Comparison of ENCODE assay signal across 19 cellular contexts in genomic region chr6:132887204-132887603, GRCh38.
DNase-seq lines count a peak whose midpoint lies in the region; ATAC-seq and TF ChIP-seq lines count a peak whose summit lies in the region.
"Had no signal": no experiment of that assay in that cellular context is flagged by ENCODE, and none has a peak within 500 bp of the region (broad histone marks: within the 10 kb centered on the region; RNA-seq: fewer than 3 reads in every experiment).

No MANE protein-coding gene starts in this region.

- CTCF ChIA-PET in RWPE1 (lab: Yijun Ruan, JAX) = interaction anchor here (0.7 kb wide), 1 partner anchor 64 kb away, joined by 6 read pairs; no protein-coding TSS in a partner anchor

- H3K4me3 Mint-ChIP-seq in activated T-cell treated with anti-CD3 and anti-CD28 coated beads, Interleukin-2, amount 50 U/mL, for 72 hours = no peak overlapping the region
- H3K4me3 Mint-ChIP-seq in HFFc6 = no peak overlapping the region
- H3K4me3 Mint-ChIP-seq: H9 had no signal

- H3K27ac Mint-ChIP-seq in activated T-cell treated with anti-CD3 and anti-CD28 coated beads, Interleukin-2, amount 50 U/mL, for 72 hours = no peak overlapping the region
- H3K27ac Mint-ChIP-seq in HFFc6 = no peak overlapping the region
- H3K27ac Mint-ChIP-seq: H9 had no signal

- intact Hi-C loops in ovary (cut with DNase I) = no loop called here

- H3K27ac ChIP-seq in RWPE1 (no peak overlapping the region), ovary (no peak overlapping the region), hepatocyte (no peak overlapping the region)
- H3K27ac ChIP-seq: BLaER1 treated with 17β-estradiol and CSF1 and Interleukin-3, amounts not matched to agents 10 nM and 100 nM; HL-60 had no signal

- WGBS in ovary, 3 donors = 5 to 21% (median 15%) methylated on average over 1 of the region's 1 CpG
- 56% methylated on average over 1 of the region's 1 CpG for WGBS in hepatocyte (ENCODE audit: low lambda C conversion rate, missing lambda C conversion rate)

- H3K9me3 ChIP-seq in ovary (no peaks in the 10 kb centered on the region), hepatocyte (ENCODE audit: low read depth) (no peaks in the 10 kb centered on the region)

- no peak for TF ChIP-seq POLR2A in ovary (IDR thresholded peaks at IDR 0.05)

- peaks cover 0 to 1% of the 10 kb centered on the region in 2 donors for H3K36me3 Mint-ChIP-seq in activated T-cell treated with anti-CD3 and anti-CD28 coated beads, Interleukin-2, amount 50 U/mL, for 72 hours (ENCODE audit: insufficient read depth in 2 of 2)
- H3K36me3 Mint-ChIP-seq in HFFc6 (ENCODE audit: low read depth) = no peaks in the 10 kb centered on the region

- TF ChIP-seq EP300 in ovary (IDR thresholded peaks at IDR 0.05) = no peak

- ATAC-seq in activated T-cell treated with anti-CD3 and anti-CD28 coated beads, Interleukin-2, amount 50 U/mL, for 72 hours (replicated peaks in 1 of 2) = peak; percentile 45 to 55
- ATAC-seq: K562 had no signal

- no peaks in the 10 kb centered on the region for H3K4me1 Mint-ChIP-seq in activated T-cell treated with anti-CD3 and anti-CD28 coated beads, Interleukin-2, amount 50 U/mL, for 72 hours (ENCODE audit: low read depth)
- no peaks in the 10 kb centered on the region for H3K4me1 Mint-ChIP-seq in HFFc6 (ENCODE audit: low read depth)

- TF ChIP-seq CTCF in RWPE1 (conservative IDR thresholded peaks at IDR 0.05; ENCODE audit: low read depth) (no peak), fibroblast of mammary gland (conservative IDR thresholded peaks at IDR 0.05; ENCODE audit: control insufficient read depth, insufficient read depth, low read depth, low read length) (no peak), HFFc6 (IDR thresholded peaks at IDR 0.05) (no peak), ovary (IDR thresholded peaks at IDR 0.05) (no peak), hepatocyte (IDR thresholded peaks at IDR 0.05; ENCODE audit: poor library complexity) (no peak)

- H3K27me3 ChIP-seq in ovary = no peaks in the 10 kb centered on the region
- H3K27me3 ChIP-seq in hepatocyte = no peaks in the 10 kb centered on the region
- H3K27me3 ChIP-seq: BLaER1 treated with 17β-estradiol and CSF1 and Interleukin-3, amounts not matched to agents 10 nM and 100 nM had no signal

- no peaks in the 10 kb centered on the region for H4K20me1 ChIP-seq in hepatocyte (ENCODE audit: insufficient read depth, poor library complexity, severe bottlenecking)
- H4K20me1 ChIP-seq: BLaER1 treated with 17β-estradiol and CSF1 and Interleukin-3, amounts not matched to agents 10 nM and 100 nM had no signal

- H3K4me1 ChIP-seq in ovary (ENCODE audit: insufficient read depth) (no peaks in the 10 kb centered on the region), hepatocyte (ENCODE audit: insufficient read depth) (no peaks in the 10 kb centered on the region)
- H3K4me1 ChIP-seq: BLaER1 treated with 17β-estradiol and CSF1 and Interleukin-3, amounts not matched to agents 10 nM and 100 nM had no signal

- peaks cover 0 to 2% of the 10 kb centered on the region in 2 donors for H3K9me3 Mint-ChIP-seq in activated T-cell treated with anti-CD3 and anti-CD28 coated beads, Interleukin-2, amount 50 U/mL, for 72 hours
- H3K9me3 Mint-ChIP-seq in HFFc6 = no peaks in the 10 kb centered on the region

- POLR2A ChIA-PET in RWPE1 (lab: Yijun Ruan, JAX; ENCODE audit: low non-redundant PET) = no interaction called here

- no peak overlapping the region for H2AFZ ChIP-seq in hepatocyte

- no peak overlapping the region for H3K4me3 ChIP-seq in fibroblast of mammary gland (ENCODE audit: control insufficient read depth, low read depth, low read length)
- H3K4me3 ChIP-seq in ovary = no peak overlapping the region
- H3K4me3 ChIP-seq in hepatocyte = no peak overlapping the region
- H3K4me3 ChIP-seq: BLaER1 treated with 17β-estradiol and CSF1 and Interleukin-3, amounts not matched to agents 10 nM and 100 nM; K562 had no signal

- no peaks in the 10 kb centered on the region for H3K79me2 ChIP-seq in hepatocyte

- DNase-seq in activated T-cell treated with anti-CD3 and anti-CD28 coated beads, Interleukin-2, amount 50 U/mL, for 72 hours = no peak
- DNase-seq in activated T-cell treated with anti-CD3 and anti-CD28 coated beads, Interleukin-2, amount 50 U/mL, for 1 hour = no peak
- DNase-seq in RWPE1 (ENCODE audit: low spot score) (peak; percentile 49), fibroblast of mammary gland (ENCODE audit: low read depth) (peak; percentile 31), HFFc6 (no peak), ovary (no peak), EL (no peak), hepatocyte (ENCODE audit: low spot score) (no peak)
- DNase-seq: DMS 273 treated with DMSO at 0.1 percent for 48 hours; H9; NCI-H1048; NCI-H146; NCI-H2081 treated with DMSO at 0.1 percent for 48 hours; NCI-H345; NCI-H69; NK-92 treated with Interleukin-12 subunit alpha and Interleukin-12 subunit beta, amount 100 ng/mL, for 24 hours had no signal

- H3K9me2 ChIP-seq in hepatocyte (replicated peaks; ENCODE audit: insufficient read depth) = no peaks in the 10 kb centered on the region

- H3K36me3 ChIP-seq in ovary (no peaks in the 10 kb centered on the region), hepatocyte (replicated peaks; ENCODE audit: insufficient read depth, low read depth) (no peaks in the 10 kb centered on the region)
- H3K36me3 ChIP-seq: BLaER1 treated with 17β-estradiol and CSF1 and Interleukin-3, amounts not matched to agents 10 nM and 100 nM had no signal

- H3K27me3 Mint-ChIP-seq in activated T-cell treated with anti-CD3 and anti-CD28 coated beads, Interleukin-2, amount 50 U/mL, for 72 hours (ENCODE audit: low read depth) = peaks cover 15% of the 10 kb centered on the region
- H3K27me3 Mint-ChIP-seq in HFFc6 (ENCODE audit: insufficient read depth) = no peaks in the 10 kb centered on the region; the same call in 1 of the 2 replicates

- no peak overlapping the region for H3K4me2 ChIP-seq in hepatocyte
- H3K4me2 ChIP-seq: BLaER1 treated with 17β-estradiol and CSF1 and Interleukin-3, amounts not matched to agents 10 nM and 100 nM had no signal

Comparison
In these comparisons a context has a peak if more than half of its experiments do, and no peak if none do; other contexts are left out.
1. DNase-seq: peak in RWPE1 (single experiment) and fibroblast of mammary gland (single experiment); none in activated T-cell treated with anti-CD3 and anti-CD28 coated beads, Interleukin-2, amount 50 U/mL, for 72 hours (0 of 2), activated T-cell treated with anti-CD3 and anti-CD28 coated beads, Interleukin-2, amount 50 U/mL, for 1 hour (single experiment), HFFc6 (single experiment), ovary (0 of 5), EL (single experiment) and hepatocyte (single experiment).